ENCODE assay signal across 14 cellular contexts in genomic region chr12:104998423-104999346, GRCh38. TPM values are rescaled to one million over a fixed set of nuclear protein-coding genes. Genes with fewer than 3 reads are reported as not detected.
DNase-seq lines count a peak whose midpoint lies in the region; ATAC-seq and TF ChIP-seq lines count a peak whose summit lies in the region.
"Had no signal": no experiment of that assay in that cellular context is flagged by ENCODE, and none has a peak within 500 bp of the region (broad histone marks: within the 10 kb centered on the region; RNA-seq: fewer than 3 reads in every experiment).

No MANE protein-coding gene starts in this region.

- no peak overlapping the region for H3K4me3 Mint-ChIP-seq in Calu3 (ENCODE audit: low read depth, unreplicated experiment)
- H3K4me3 Mint-ChIP-seq: activated naive CD8-positive, alpha-beta T cell treated with anti-CD3 and anti-CD28 coated beads, Interleukin-2, amount 10 ng/mL, durations not matched to agents 7 days and 5 days had no signal

- no peak overlapping the region for H3K4me3 ChIP-seq in brain microvascular endothelial cell (ENCODE audit: low read depth, low read length)
- H3K4me3 ChIP-seq: coronary artery, SK-N-MC had no signal

- H3K27ac ChIP-seq in brain microvascular endothelial cell: no peak overlapping the region
- H3K27ac ChIP-seq: coronary artery, KMS-11, SK-N-MC had no signal

- in situ Hi-C loops in brain microvascular endothelial cell (cut with HindIII; ENCODE audit: low pct_ligation_motif_present, low sequenced_read_pairs): no loop called here

- peak overlapping the region; percentile 15 for H3K27ac Mint-ChIP-seq in Calu3 (ENCODE audit: unreplicated experiment)
- H3K27ac Mint-ChIP-seq: activated naive CD8-positive, alpha-beta T cell treated with anti-CD3 and anti-CD28 coated beads, Interleukin-2, amount 10 ng/mL, durations not matched to agents 7 days and 5 days had no signal

- no peaks in the 10 kb centered on the region for H3K27me3 ChIP-seq in brain microvascular endothelial cell (replicated peaks)

- H3K27me3 Mint-ChIP-seq in Calu3 (ENCODE audit: unreplicated experiment): no peaks in the 10 kb centered on the region
- H3K27me3 Mint-ChIP-seq: activated naive CD8-positive, alpha-beta T cell treated with anti-CD3 and anti-CD28 coated beads, Interleukin-2, amount 10 ng/mL, durations not matched to agents 7 days and 5 days had no signal

- H3K36me3 Mint-ChIP-seq in Calu3 (ENCODE audit: insufficient read depth, unreplicated experiment): peaks cover 20% of the 10 kb centered on the region

- CTCF ChIA-PET in Calu3 (lab: Charles Lee): no interaction called here

- peaks cover 23% of the 10 kb centered on the region for H3K4me1 Mint-ChIP-seq in Calu3 (ENCODE audit: low read depth, unreplicated experiment)
- H3K4me1 Mint-ChIP-seq: activated naive CD8-positive, alpha-beta T cell treated with anti-CD3 and anti-CD28 coated beads, Interleukin-2, amount 10 ng/mL, durations not matched to agents 7 days and 5 days had no signal

- H3K36me3 ChIP-seq in brain microvascular endothelial cell (replicated peaks): peaks cover 9% of the 10 kb centered on the region

- DNase-seq in Calu3 (peak; percentile 60), NCI-H128 (lab: John Stamatoyannopoulos, UW; ENCODE audit: unreplicated experiment) (peak; percentile 91), NCI-H69 (lab: John Stamatoyannopoulos, UW) (peak; percentile 97), left colon (peak; percentile 65 to 70), C1 segment of cervical spinal cord (lab: John Stamatoyannopoulos, UW) (no peak), brain microvascular endothelial cell (no peak)
- DNase-seq: activated naive CD8-positive, alpha-beta T cell treated with anti-CD3 and anti-CD28 coated beads, Interleukin-2, amount 10 ng/mL, durations not matched to agents 7 days and 5 days; GDM1; stimulated activated CD4-positive, alpha-beta T cell treated with anti-CD3 and anti-CD28 coated beads, Interleukin-1b, Interleukin-23, amount 100 ng/mL, for 48 hours had no signal

- H3K9me3 Mint-ChIP-seq in Calu3 (ENCODE audit: low read depth, unreplicated experiment): no peaks in the 10 kb centered on the region

- TF ChIP-seq CTCF in Calu3 (IDR thresholded peaks at IDR 0.05; ENCODE audit: unreplicated experiment): no peak
- TF ChIP-seq CTCF in brain microvascular endothelial cell (IDR thresholded peaks at IDR 0.05; ENCODE audit: low read depth, low read length, missing control alignments): no peak

- BruUV-seq in Calu3 (replicated peaks; lab: Mats Ljungman, UMichigan): no TSS peak

- intact Hi-C loops in Calu3 (cut with micrococcal nuclease; ENCODE audit: unreplicated experiment): no loop called here
- intact Hi-C loops in left colon (cut with DNase I, micrococcal nuclease): no loop called here

- ATAC-seq in left colon (peak; percentile 92), GM19035 (IDR thresholded peaks at IDR 0.05; ENCODE audit: unreplicated experiment) (no peak), HG02885 (IDR thresholded peaks at IDR 0.05; ENCODE audit: poor library complexity, unreplicated experiment) (no peak)

RNA-seq across cellular contexts. Expression of gene NOPCHAP1, which starts 12.6 kb away (rescaled TPM):
- total RNA-seq in Calu3 (2022): 22.4 and 24.3 TPM in 2 replicates
- total RNA-seq in left colon: 10 to 100 TPM; 14.8 to 15.0 TPM

RNA-seq across cellular contexts. Expression of gene SLC41A2, which starts 40.6 kb away (rescaled TPM):
- total RNA-seq in Calu3 (2022) (41.5 and 48.1 TPM in 2 replicates), left colon (10 to 100 TPM; 91.5 to 99.9 TPM)

Comparison
In these comparisons a context has a peak if more than half of its experiments do, and no peak if none do; other contexts are left out.
1. DNase-seq: peak in Calu3 (single experiment), NCI-H128 (single experiment), NCI-H69 (single experiment) and left colon (2 of 2); none in C1 segment of cervical spinal cord (0 of 14) and brain microvascular endothelial cell (single experiment).